Comparison of ENCODE assay signal across 8 cellular contexts in the genomic region with DNA sequence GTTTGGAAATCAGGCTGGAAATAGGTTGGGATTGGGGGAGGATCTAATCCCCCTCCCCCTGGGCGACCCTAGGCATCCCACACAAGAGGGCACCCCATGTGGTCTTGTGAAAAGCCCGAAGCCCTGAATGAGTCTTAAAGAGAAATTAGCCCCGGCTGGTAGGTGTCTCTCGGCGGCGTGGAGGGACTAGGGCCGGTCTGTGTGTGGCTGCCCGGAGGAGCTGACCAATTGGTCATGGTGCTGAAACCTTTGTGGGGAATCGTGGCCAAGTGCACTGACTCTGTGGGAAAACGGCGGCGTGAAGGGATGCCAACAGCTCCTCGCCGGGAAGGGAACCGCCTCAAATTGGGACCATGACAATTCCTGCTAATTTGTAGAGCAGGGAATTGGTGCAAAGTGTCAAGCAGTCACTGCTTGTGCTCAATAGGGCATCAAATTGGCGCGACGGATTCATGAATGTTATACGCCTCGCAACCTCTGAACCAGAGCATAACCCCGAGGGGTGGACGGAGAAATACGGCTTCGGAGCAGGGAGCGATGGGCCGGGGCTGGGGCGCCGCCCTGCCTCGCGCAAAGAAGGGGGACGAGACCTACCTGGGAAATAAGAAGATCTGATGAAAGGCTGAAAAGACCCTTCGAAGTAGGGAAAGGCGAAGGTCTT. TPM values are rescaled to one million over a fixed set of nuclear protein-coding genes. Genes with fewer than 3 reads are reported as not detected.
DNase-seq lines count a peak whose midpoint lies in the region; ATAC-seq and TF ChIP-seq lines count a peak whose summit lies in the region.

No MANE protein-coding gene starts in this region.

- H3K4me1 ChIP-seq in smooth muscle cell (ENCODE audit: low read depth), result peaks cover 58% of the 10 kb centered on the region

- H3K36me3 ChIP-seq in smooth muscle cell (ENCODE audit: low read depth), result no peaks in the 10 kb centered on the region

- H3K36me3 Mint-ChIP-seq in activated T-cell treated with anti-CD3 and anti-CD28 coated beads, Interleukin-2, amount 50 U/mL, for 24 hours (ENCODE audit: low read depth), result no peaks in the 10 kb centered on the region
- H3K36me3 Mint-ChIP-seq in activated T-helper 2 cell treated with anti-CD3 and anti-CD28 coated beads, Interferon-gamma antibody, Interleukin-2, Interleukin-4, amounts not matched to agents 10 μg/mL and 5 μg/mL and 100 μg/mL, durations not matched to agents 14 hours and 24 hours and 36 hours (ENCODE audit: low read depth), result peaks cover 11% of the 10 kb centered on the region
- peaks cover 8% of the 10 kb centered on the region for H3K36me3 Mint-ChIP-seq in stimulated activated effector memory CD8-positive, alpha-beta T cell treated with anti-CD3 and anti-CD28 coated beads, Interleukin-12 subunit alpha, Interleukin-12 subunit beta, amount 100 ng/mL, for 72 hours

- no peak for DNase-seq in activated T-cell treated with anti-CD3 and anti-CD28 coated beads, Interleukin-2, amount 50 U/mL, for 24 hours
- DNase-seq in activated T-cell treated with anti-CD3 and anti-CD28 coated beads for 4 hours (no peak), hepatic stellate cell (ENCODE audit: low spot score) (peak; percentile 72), smooth muscle cell (lab: John Stamatoyannopoulos, UW; ENCODE audit: unreplicated experiment) (peak; percentile 31), MV-4-11 (lab: John Stamatoyannopoulos, UW) (no peak), SW 1271 (lab: John Stamatoyannopoulos, UW) (no peak)
- DNase-seq in activated T-helper 2 cell treated with anti-CD3 and anti-CD28 coated beads, Interferon-gamma antibody, Interleukin-2, Interleukin-4, amounts not matched to agents 10 μg/mL and 5 μg/mL and 100 μg/mL, durations not matched to agents 14 hours and 24 hours and 36 hours (ENCODE audit: low spot score), result no peak
- DNase-seq in stimulated activated effector memory CD8-positive, alpha-beta T cell treated with anti-CD3 and anti-CD28 coated beads, Interleukin-12 subunit alpha, Interleukin-12 subunit beta, amount 100 ng/mL, for 72 hours (ENCODE audit: low spot score in 2 of 2), result no peak

- no peaks in the 10 kb centered on the region for H3F3A ChIP-seq in smooth muscle cell (ENCODE audit: low read depth)

- peaks cover 8% of the 10 kb centered on the region for H3K9me3 Mint-ChIP-seq in activated T-cell treated with anti-CD3 and anti-CD28 coated beads, Interleukin-2, amount 50 U/mL, for 24 hours
- peaks cover 18% of the 10 kb centered on the region for H3K9me3 Mint-ChIP-seq in activated T-helper 2 cell treated with anti-CD3 and anti-CD28 coated beads, Interferon-gamma antibody, Interleukin-2, Interleukin-4, amounts not matched to agents 10 μg/mL and 5 μg/mL and 100 μg/mL, durations not matched to agents 14 hours and 24 hours and 36 hours
- H3K9me3 Mint-ChIP-seq in stimulated activated effector memory CD8-positive, alpha-beta T cell treated with anti-CD3 and anti-CD28 coated beads, Interleukin-12 subunit alpha, Interleukin-12 subunit beta, amount 100 ng/mL, for 72 hours, result no peaks in the 10 kb centered on the region

- peaks cover 100% of the 10 kb centered on the region for H3K27me3 ChIP-seq in smooth muscle cell (ENCODE audit: low read depth)

- H3K4me2 ChIP-seq in smooth muscle cell, result no peak overlapping the region

- no peaks in the 10 kb centered on the region for H4K20me1 ChIP-seq in smooth muscle cell (ENCODE audit: low read depth)

- no peak overlapping the region for H3K4me3 ChIP-seq in smooth muscle cell

- no peak for TF ChIP-seq CTCF in smooth muscle cell (IDR thresholded peaks at IDR 0.05; ENCODE audit: borderline replicate concordance, insufficient read depth, poor library complexity, severe bottlenecking)

- peak overlapping the region; percentile 52 for H3K27ac Mint-ChIP-seq in activated T-cell treated with anti-CD3 and anti-CD28 coated beads, Interleukin-2, amount 50 U/mL, for 24 hours
- H3K27ac Mint-ChIP-seq in activated T-helper 2 cell treated with anti-CD3 and anti-CD28 coated beads, Interferon-gamma antibody, Interleukin-2, Interleukin-4, amounts not matched to agents 10 μg/mL and 5 μg/mL and 100 μg/mL, durations not matched to agents 14 hours and 24 hours and 36 hours, result peak overlapping the region; percentile 6
- no peak overlapping the region for H3K27ac Mint-ChIP-seq in stimulated activated effector memory CD8-positive, alpha-beta T cell treated with anti-CD3 and anti-CD28 coated beads, Interleukin-12 subunit alpha, Interleukin-12 subunit beta, amount 100 ng/mL, for 72 hours

- no peak overlapping the region for H3K4me3 Mint-ChIP-seq in activated T-cell treated with anti-CD3 and anti-CD28 coated beads, Interleukin-2, amount 50 U/mL, for 24 hours
- H3K4me3 Mint-ChIP-seq in activated T-helper 2 cell treated with anti-CD3 and anti-CD28 coated beads, Interferon-gamma antibody, Interleukin-2, Interleukin-4, amounts not matched to agents 10 μg/mL and 5 μg/mL and 100 μg/mL, durations not matched to agents 14 hours and 24 hours and 36 hours (ENCODE audit: low read depth), result no peak overlapping the region
- H3K4me3 Mint-ChIP-seq in stimulated activated effector memory CD8-positive, alpha-beta T cell treated with anti-CD3 and anti-CD28 coated beads, Interleukin-12 subunit alpha, Interleukin-12 subunit beta, amount 100 ng/mL, for 72 hours, result no peak overlapping the region

- no peak overlapping the region for H3K27ac ChIP-seq in smooth muscle cell (ENCODE audit: low read depth)

- H3K79me2 ChIP-seq in smooth muscle cell (ENCODE audit: low read depth), result no peaks in the 10 kb centered on the region

- H2AFZ ChIP-seq in smooth muscle cell (ENCODE audit: low read depth), result no peak overlapping the region

- no peak overlapping the region for H3K9ac ChIP-seq in smooth muscle cell (ENCODE audit: low read depth)

- ATAC-seq in stimulated activated effector memory CD8-positive, alpha-beta T cell treated with anti-CD3 and anti-CD28 coated beads, Interleukin-12 subunit alpha, Interleukin-12 subunit beta, amount 100 ng/mL, for 72 hours, result no peak

- H3K27me3 Mint-ChIP-seq in activated T-cell treated with anti-CD3 and anti-CD28 coated beads, Interleukin-2, amount 50 U/mL, for 24 hours, result peaks cover 83% of the 10 kb centered on the region
- peaks cover 78% of the 10 kb centered on the region for H3K27me3 Mint-ChIP-seq in activated T-helper 2 cell treated with anti-CD3 and anti-CD28 coated beads, Interferon-gamma antibody, Interleukin-2, Interleukin-4, amounts not matched to agents 10 μg/mL and 5 μg/mL and 100 μg/mL, durations not matched to agents 14 hours and 24 hours and 36 hours (ENCODE audit: low read depth)

- peaks cover 42% of the 10 kb centered on the region for H3K4me1 Mint-ChIP-seq in activated T-cell treated with anti-CD3 and anti-CD28 coated beads, Interleukin-2, amount 50 U/mL, for 24 hours (ENCODE audit: low read depth)
- peaks cover 11% of the 10 kb centered on the region for H3K4me1 Mint-ChIP-seq in activated T-helper 2 cell treated with anti-CD3 and anti-CD28 coated beads, Interferon-gamma antibody, Interleukin-2, Interleukin-4, amounts not matched to agents 10 μg/mL and 5 μg/mL and 100 μg/mL, durations not matched to agents 14 hours and 24 hours and 36 hours (ENCODE audit: low read depth)
- peaks cover 40% of the 10 kb centered on the region for H3K4me1 Mint-ChIP-seq in stimulated activated effector memory CD8-positive, alpha-beta T cell treated with anti-CD3 and anti-CD28 coated beads, Interleukin-12 subunit alpha, Interleukin-12 subunit beta, amount 100 ng/mL, for 72 hours

- WGBS in smooth muscle cell (ENCODE audit: low lambda C conversion rate), result 7% methylated on average over 33 of the region's 33 CpGs

- intact Hi-C loops in activated T-helper 2 cell treated with anti-CD3 and anti-CD28 coated beads, Interferon-gamma antibody, Interleukin-2, Interleukin-4, amounts not matched to agents 10 μg/mL and 5 μg/mL and 100 μg/mL, durations not matched to agents 14 hours and 24 hours and 36 hours (cut with micrococcal nuclease), result no loop called here

- no peaks in the 10 kb centered on the region for H3K9me3 ChIP-seq in smooth muscle cell (replicated peaks; ENCODE audit: low read depth)

RNA-seq across cellular contexts. Expression of gene DBX1, which starts 1.5 kb away (rescaled TPM):
- not detected in 2 replicates for total RNA-seq in activated T-helper 2 cell treated with anti-CD3 and anti-CD28 coated beads, Interferon-gamma antibody, Interleukin-2, Interleukin-4, amounts not matched to agents 10 μg/mL and 5 μg/mL and 100 μg/mL, durations not matched to agents 14 hours and 24 hours and 36 hours
- total RNA-seq in smooth muscle cell, result not detected in 2 replicates
- polyA plus RNA-seq in smooth muscle cell, result not detected in 2 replicates

Comparison
In these comparisons a context has a peak if more than half of its experiments do, and no peak if none do; other contexts are left out.
1. DNase-seq: peak in hepatic stellate cell (single experiment) and smooth muscle cell (single experiment); none in activated T-cell treated with anti-CD3 and anti-CD28 coated beads, Interleukin-2, amount 50 U/mL, for 24 hours (single experiment), activated T-cell treated with anti-CD3 and anti-CD28 coated beads for 4 hours (single experiment), activated T-helper 2 cell treated with anti-CD3 and anti-CD28 coated beads, Interferon-gamma antibody, Interleukin-2, Interleukin-4, amounts not matched to agents 10 μg/mL and 5 μg/mL and 100 μg/mL, durations not matched to agents 14 hours and 24 hours and 36 hours (single experiment), stimulated activated effector memory CD8-positive, alpha-beta T cell treated with anti-CD3 and anti-CD28 coated beads, Interleukin-12 subunit alpha, Interleukin-12 subunit beta, amount 100 ng/mL, for 72 hours (0 of 2), MV-4-11 (single experiment) and SW 1271 (0 of 2).